Comparison of ENCODE assay signal across 8 cellular contexts in genomic region chr5:132427285-132428146, GRCh38. TPM values are rescaled to one million over a fixed set of nuclear protein-coding genes. Genes with fewer than 3 reads are reported as not detected.
DNase-seq lines count a peak whose midpoint lies in the region; ATAC-seq and TF ChIP-seq lines count a peak whose summit lies in the region.

No MANE protein-coding gene starts in this region.

- no peaks in the 10 kb centered on the region for H4K20me1 ChIP-seq in OCI-LY3 (ENCODE audit: insufficient read depth, low read length)

- no peak overlapping the region for H3K27ac ChIP-seq in OCI-LY3 (ENCODE audit: low read length)
- H3K27ac ChIP-seq in spleen: peak overlapping the region; percentile 79 to 99 (median 96)

- H3K9ac ChIP-seq in OCI-LY3 (ENCODE audit: low read length): no peak overlapping the region

- H3K36me3 ChIP-seq in OCI-LY3 (replicated peaks; ENCODE audit: low read depth, low read length) (no peaks in the 10 kb centered on the region), spleen (peaks cover 0 to 36% (median 0%) of the 10 kb centered on the region in 6 donors)

- no peaks in the 10 kb centered on the region for H3K9me3 ChIP-seq in OCI-LY3 (ENCODE audit: insufficient read depth, low read length)
- H3K9me3 ChIP-seq in spleen: no peaks in the 10 kb centered on the region

- H2AFZ ChIP-seq in OCI-LY3 (ENCODE audit: low read depth, low read length): no peak overlapping the region

- H3K27me3 ChIP-seq in OCI-LY3 (ENCODE audit: low read depth, low read length): no peaks in the 10 kb centered on the region
- H3K27me3 ChIP-seq in spleen (replicated peaks in 1 of 7): no peaks in the 10 kb centered on the region

- H3K4me3 ChIP-seq in OCI-LY3 (ENCODE audit: low read length) (no peak overlapping the region), spleen (peak overlapping the region in 2 of 8 donors; percentile 27 to 63)

- DNase-seq in SIG-M5 treated with dmso at 0.1 percent for 504 hours (lab: John Stamatoyannopoulos, UW; ENCODE audit: unreplicated experiment): peak; percentile 76
- DNase-seq in SIG-M5 (lab: John Stamatoyannopoulos, UW): no peak
- peak; percentile 70 for DNase-seq in activated T-cell treated with anti-CD3 and anti-CD28 coated beads, Interleukin-2, amount 50 U/mL, for 48 hours
- DNase-seq in left cardiac atrium: peak; percentile 48
- DNase-seq in spleen: peak; percentile 85
- DNase-seq in NCI-H1105 treated with DMSO at 0.1 percent for 48 hours (lab: John Stamatoyannopoulos, UW): no peak
- no peak for DNase-seq in NCI-H1105 (lab: John Stamatoyannopoulos, UW)

- peak overlapping the region; percentile 60 for H3K4me2 ChIP-seq in OCI-LY3 (ENCODE audit: low read length)

- H3K4me1 ChIP-seq in OCI-LY3 (ENCODE audit: low read length): peaks cover 76% of the 10 kb centered on the region
- peaks cover 98 to 100% (median 100%) of the 10 kb centered on the region in 6 donors for H3K4me1 ChIP-seq in spleen

- no peak for TF ChIP-seq POLR2A in spleen (IDR thresholded peaks at IDR 0.05)

- H3K79me2 ChIP-seq in OCI-LY3 (ENCODE audit: low read length): no peaks in the 10 kb centered on the region

- WGBS in spleen, 5 donors: 20 to 37% (median 24%) methylated on average over 5 to 6 of the region's 6 CpGs

- peak; percentile 22 to 42 for ATAC-seq in left cardiac atrium

- intact Hi-C loops in left cardiac atrium (cut with DNase I) (no loop called here), spleen (cut with DNase I; ENCODE audit: low total_unique reads) (no loop called here)

- TF ChIP-seq CTCF in OCI-LY3 (IDR thresholded peaks at IDR 0.05; ENCODE audit: low read depth, low read length) (no peak), spleen (IDR thresholded peaks at IDR 0.05 in 8 of 11, conservative IDR thresholded peaks at IDR 0.05 in 3 of 11) (no peak)

RNA-seq across cellular contexts. Expression of gene SLC22A5, which starts 58.0 kb away (rescaled TPM):
- total RNA-seq in left cardiac atrium: 10 to 100 TPM in 1 of 2 donors, 1 to 10 TPM in 1; 7.9 to 15.3 TPM
- total RNA-seq in spleen: 1 to 10 TPM; 5.3 to 9.2 (median 7.6) TPM
- polyA plus RNA-seq in spleen: 1 to 10 TPM; 2.4 to 2.9 (median 2.6) TPM

Comparison
In these comparisons a context has a peak if more than half of its experiments do, and no peak if none do; other contexts are left out.
1. DNase-seq: peak in SIG-M5 treated with dmso at 0.1 percent for 504 hours (single experiment), activated T-cell treated with anti-CD3 and anti-CD28 coated beads, Interleukin-2, amount 50 U/mL, for 48 hours (2 of 2), left cardiac atrium (single experiment) and spleen (single experiment); none in SIG-M5 (single experiment), NCI-H1105 treated with DMSO at 0.1 percent for 48 hours (single experiment) and NCI-H1105 (single experiment).